Comparison of ENCODE assay signal across 13 cellular contexts in genomic region chr5:65861830-65862241, GRCh38.
DNase-seq lines count a peak whose midpoint lies in the region; ATAC-seq and TF ChIP-seq lines count a peak whose summit lies in the region.
"Had no signal": no experiment of that assay in that cellular context is flagged by ENCODE, and none has a peak within 500 bp of the region (broad histone marks: within the 10 kb centered on the region; RNA-seq: fewer than 3 reads in every experiment).

No MANE protein-coding gene starts in this region.

- H3K4me2 ChIP-seq in SK-N-SH, result peak overlapping the region; percentile 37; the same call in 1 of the 2 replicates

- H3K4me3 ChIP-seq in SK-N-SH (ENCODE audit: low read depth in 2 of 2, low read length in 1 of 2) (no peak overlapping the region), fibroblast of villous mesenchyme (ENCODE audit: low read depth, low read length) (no peak overlapping the region)
- H3K4me3 ChIP-seq: dorsolateral prefrontal cortex had no signal

- H3K4me1 ChIP-seq in SK-N-SH (ENCODE audit: control insufficient read depth in 1 of 2, insufficient read depth in 2 of 2, low read depth in 1 of 2, low read length in 1 of 2), result peaks cover 0 to 16% of the 10 kb centered on the region in 2 experiments; a peak in 1 of 4 replicates

- peaks cover 5% of the 10 kb centered on the region for H3K4me1 Mint-ChIP-seq in type B pancreatic cell (ENCODE audit: unreplicated experiment)

- POLR2A ChIA-PET in SK-N-SH (lab: Yijun Ruan, JAX), result no interaction called here

- H3K9me2 ChIP-seq in SK-N-SH, result no peaks in the 10 kb centered on the region

- no peaks in the 10 kb centered on the region for H3K27me3 Mint-ChIP-seq in type B pancreatic cell
- H3K27me3 Mint-ChIP-seq: stimulated activated naive CD8-positive, alpha-beta T cell treated with anti-CD3 and anti-CD28 coated beads, Interleukin-15, Interleukin-2, amounts not matched to agents 100 ng/mL and 50 ng/mL, for 24 hours had no signal

- DNase-seq in HCEC 1CT (peak; percentile 95), SK-N-SH (no peak), fibroblast of villous mesenchyme (ENCODE audit: low read depth) (peak; percentile 94), type B pancreatic cell (ENCODE audit: extremely low spot score, unreplicated experiment) (no peak), middle frontal gyrus (ENCODE audit: extremely low spot score, low spot score) (no peak), activated gamma-delta T cell treated with Interleukin-2 at 50 U/mL for 16 hours (no peak)
- DNase-seq: activated CD4-positive, alpha-beta T cell treated with anti-CD3 and anti-CD28 coated beads for 4 hours; dorsolateral prefrontal cortex; natural killer cell; NCI-H1436 had no signal

- peaks cover 16% of the 10 kb centered on the region for H3F3A ChIP-seq in SK-N-SH (replicated peaks; ENCODE audit: insufficient read depth)

- peak overlapping the region; percentile 25; the same call in 1 of the 2 replicates for H2AFZ ChIP-seq in SK-N-SH (ENCODE audit: low read depth)

- no peaks in the 10 kb centered on the region for H3K9me3 ChIP-seq in SK-N-SH

- H3K27ac Mint-ChIP-seq in type B pancreatic cell, result peak overlapping the region; percentile 34
- H3K27ac Mint-ChIP-seq: stimulated activated naive CD8-positive, alpha-beta T cell treated with anti-CD3 and anti-CD28 coated beads, Interleukin-15, Interleukin-2, amounts not matched to agents 100 ng/mL and 50 ng/mL, for 24 hours had no signal

- H3K27ac ChIP-seq in SK-N-SH (ENCODE audit: low read depth in 2 of 2, low read length in 1 of 2), result peak overlapping the region in 1 of 2 experiments; percentile 95; a peak in 3 of 4 replicates
- H3K27ac ChIP-seq: dorsolateral prefrontal cortex had no signal

- CTCF ChIA-PET in SK-N-SH (lab: Yijun Ruan, JAX), result no interaction called here

- no peaks in the 10 kb centered on the region for H3K79me2 ChIP-seq in SK-N-SH (ENCODE audit: insufficient read depth)

- H3K9me3 Mint-ChIP-seq in type B pancreatic cell, result peaks cover 4% of the 10 kb centered on the region
- H3K9me3 Mint-ChIP-seq: natural killer cell; stimulated activated naive CD8-positive, alpha-beta T cell treated with anti-CD3 and anti-CD28 coated beads, Interleukin-15, Interleukin-2, amounts not matched to agents 100 ng/mL and 50 ng/mL, for 24 hours had no signal

- H3K27me3 ChIP-seq in SK-N-SH (ENCODE audit: insufficient read depth), result no peaks in the 10 kb centered on the region
- H3K27me3 ChIP-seq: dorsolateral prefrontal cortex had no signal

- TF ChIP-seq EP300 in SK-N-SH (IDR thresholded peaks at IDR 0.05; ENCODE audit: borderline replicate concordance in 1 of 2, low read depth in 1 of 2, low read length in 1 of 2), result peak in 1 of 2 experiments; percentile 91; a peak in 2 of 4 replicates

- 18% methylated on average over 3 of the region's 3 CpGs for WGBS in SK-N-SH (ENCODE audit: low lambda C conversion rate)

- peak overlapping the region; percentile 71; the same call in 1 of the 2 replicates for H3K9ac ChIP-seq in SK-N-SH

- H3K36me3 ChIP-seq in SK-N-SH (replicated peaks in 1 of 2; ENCODE audit: control insufficient read depth in 1 of 2, insufficient read depth in 2 of 2, low read length in 1 of 2), result no peaks in the 10 kb centered on the region

- TF ChIP-seq CTCF in SK-N-SH (IDR thresholded peaks at IDR 0.05), result no peak
- no peak for TF ChIP-seq CTCF in fibroblast of villous mesenchyme (IDR thresholded peaks at IDR 0.05; ENCODE audit: insufficient read depth, low read depth, low read length)
- TF ChIP-seq CTCF in type B pancreatic cell (conservative IDR thresholded peaks at IDR 0.05), result no peak

- no peak for ATAC-seq in GM19035 (IDR thresholded peaks at IDR 0.05; ENCODE audit: unreplicated experiment)
- no peak for ATAC-seq in HG02763 (IDR thresholded peaks at IDR 0.05; ENCODE audit: unreplicated experiment)
- ATAC-seq: natural killer cell had no signal

- no peak overlapping the region for H3K4me3 Mint-ChIP-seq in type B pancreatic cell
- H3K4me3 Mint-ChIP-seq: natural killer cell; stimulated activated naive CD8-positive, alpha-beta T cell treated with anti-CD3 and anti-CD28 coated beads, Interleukin-15, Interleukin-2, amounts not matched to agents 100 ng/mL and 50 ng/mL, for 24 hours had no signal

- TF ChIP-seq RAD21 in SK-N-SH (IDR thresholded peaks at IDR 0.05; ENCODE audit: low read length), result no peak

- H4K20me1 ChIP-seq in SK-N-SH (ENCODE audit: insufficient read depth), result no peaks in the 10 kb centered on the region

- H3K36me3 Mint-ChIP-seq in type B pancreatic cell, result no peaks in the 10 kb centered on the region
- H3K36me3 Mint-ChIP-seq: natural killer cell had no signal

TF ChIP-seq in SK-N-SH, 30 proteins besides CTCF, POLR2A, EP300 and RAD21:
- TF ChIP-seq NFIC (IDR thresholded peaks at IDR 0.05; ENCODE audit: borderline replicate concordance) (peak; percentile 87), GABPA (IDR thresholded peaks at IDR 0.05; ENCODE audit: low read depth) (0 out of 2 replicates have a peak, but pooled peaks have one; percentile 15), TEAD4 (IDR thresholded peaks at IDR 0.05; ENCODE audit: borderline replicate concordance, insufficient read depth) (peak; percentile 95), MAX (IDR thresholded peaks at IDR 0.05; ENCODE audit: low read depth) (peak; percentile 53; the same call in 1 of the 2 replicates), MXI1 (IDR thresholded peaks at IDR 0.05; ENCODE audit: low read depth, low read length) (no peak), FOSL2 (IDR thresholded peaks at IDR 0.05; ENCODE audit: borderline replicate concordance, low read depth) (peak; percentile 76), EZH2phosphoT487 (IDR thresholded peaks at IDR 0.05; ENCODE audit: borderline replicate concordance, low read depth) (no peak), IRF3 (IDR thresholded peaks at IDR 0.05; ENCODE audit: low read depth, low read length) (no peak), CHD2 (IDR thresholded peaks at IDR 0.05; ENCODE audit: low read length, partially characterized antibody) (no peak), TCF12 (IDR thresholded peaks at IDR 0.05) (peak; percentile 94), FOXM1 (IDR thresholded peaks at IDR 0.05; ENCODE audit: low read depth) (peak; percentile 81; the same call in 1 of the 2 replicates), RXRA (IDR thresholded peaks at IDR 0.05; ENCODE audit: borderline replicate concordance, low read depth) (peak; percentile 89), JUND (IDR thresholded peaks at IDR 0.05) (peak; percentile 58), MEF2A (IDR thresholded peaks at IDR 0.05; ENCODE audit: borderline replicate concordance, low read depth) (peak; percentile 56; the same call in 1 of the 2 replicates), PBX3 (IDR thresholded peaks at IDR 0.05) (peak; percentile 85)
- TF ChIP-seq, protein P1, sequence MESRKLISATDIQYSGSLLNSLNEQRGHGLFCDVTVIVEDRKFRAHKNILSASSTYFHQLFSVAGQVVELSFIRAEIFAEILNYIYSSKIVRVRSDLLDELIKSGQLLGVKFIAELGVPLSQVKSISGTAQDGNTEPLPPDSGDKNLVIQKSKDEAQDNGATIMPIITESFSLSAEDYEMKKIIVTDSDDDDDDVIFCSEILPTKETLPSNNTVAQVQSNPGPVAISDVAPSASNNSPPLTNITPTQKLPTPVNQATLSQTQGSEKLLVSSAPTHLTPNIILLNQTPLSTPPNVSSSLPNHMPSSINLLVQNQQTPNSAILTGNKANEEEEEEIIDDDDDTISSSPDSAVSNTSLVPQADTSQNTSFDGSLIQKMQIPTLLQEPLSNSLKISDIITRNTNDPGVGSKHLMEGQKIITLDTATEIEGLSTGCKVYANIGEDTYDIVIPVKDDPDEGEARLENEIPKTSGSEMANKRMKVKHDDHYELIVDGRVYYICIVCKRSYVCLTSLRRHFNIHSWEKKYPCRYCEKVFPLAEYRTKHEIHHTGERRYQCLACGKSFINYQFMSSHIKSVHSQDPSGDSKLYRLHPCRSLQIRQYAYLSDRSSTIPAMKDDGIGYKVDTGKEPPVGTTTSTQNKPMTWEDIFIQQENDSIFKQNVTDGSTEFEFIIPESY (IDR thresholded peaks at IDR 0.05; ENCODE audit: borderline replicate concordance, low read depth), result peak; percentile 63; the same call in 1 of the 2 replicates

Comparison
In these comparisons a context has a peak if more than half of its experiments do, and no peak if none do; other contexts are left out.
1. DNase-seq: peak in HCEC 1CT (single experiment) and fibroblast of villous mesenchyme (single experiment); none in SK-N-SH (single experiment), type B pancreatic cell (single experiment), middle frontal gyrus (single experiment) and activated gamma-delta T cell treated with Interleukin-2 at 50 U/mL for 16 hours (single experiment).